In genomic region chr4:82461710-82462109, GRCh38 we compare ENCODE assay signal across 10 cellular contexts.
"Had no signal": no experiment of that assay in that cellular context is flagged by ENCODE, and none has a peak within 500 bp of the region (broad histone marks: within the 10 kb centered on the region; RNA-seq: fewer than 3 reads in every experiment).

No MANE protein-coding gene starts in this region.

- H3K4me3 ChIP-seq: coronary artery, esophagus muscularis mucosa, tibial artery had no signal

- H3K9ac ChIP-seq: parathyroid adenoma had no signal

- H3K4me3 Mint-ChIP-seq: activated CD8-positive, alpha-beta memory T cell treated with anti-CD3 and anti-CD28 coated beads, Interleukin-2, amount 10 ng/mL, durations not matched to agents 7 days and 5 days; nephron; stimulated activated effector memory CD8-positive, alpha-beta T cell treated with anti-CD3 and anti-CD28 coated beads, Interleukin-12 subunit alpha, Interleukin-12 subunit beta, amount 100 ng/mL, for 72 hours; stimulated activated naive CD8-positive, alpha-beta T cell treated with anti-CD3 and anti-CD28 coated beads, Interleukin-15, amount 100 ng/mL, for 72 hours; T-cell had no signal

- H3K27me3 Mint-ChIP-seq: activated CD8-positive, alpha-beta memory T cell treated with anti-CD3 and anti-CD28 coated beads, Interleukin-2, amount 10 ng/mL, durations not matched to agents 7 days and 5 days; stimulated activated naive CD8-positive, alpha-beta T cell treated with anti-CD3 and anti-CD28 coated beads, Interleukin-15, amount 100 ng/mL, for 72 hours; T-cell had no signal

- H3K4me1 ChIP-seq: parathyroid adenoma had no signal

- H3K79me2 ChIP-seq: parathyroid adenoma had no signal

- H3K27ac ChIP-seq: coronary artery, parathyroid adenoma had no signal

- H3K4me1 Mint-ChIP-seq: stimulated activated effector memory CD8-positive, alpha-beta T cell treated with anti-CD3 and anti-CD28 coated beads, Interleukin-12 subunit alpha, Interleukin-12 subunit beta, amount 100 ng/mL, for 72 hours; stimulated activated naive CD8-positive, alpha-beta T cell treated with anti-CD3 and anti-CD28 coated beads, Interleukin-15, amount 100 ng/mL, for 72 hours; T-cell had no signal

- H2AFZ ChIP-seq: parathyroid adenoma had no signal

- H3K9me3 Mint-ChIP-seq: nephron; stimulated activated effector memory CD8-positive, alpha-beta T cell treated with anti-CD3 and anti-CD28 coated beads, Interleukin-12 subunit alpha, Interleukin-12 subunit beta, amount 100 ng/mL, for 72 hours; stimulated activated naive CD8-positive, alpha-beta T cell treated with anti-CD3 and anti-CD28 coated beads, Interleukin-15, amount 100 ng/mL, for 72 hours; T-cell had no signal

- H3K27ac Mint-ChIP-seq: activated CD8-positive, alpha-beta memory T cell treated with anti-CD3 and anti-CD28 coated beads, Interleukin-2, amount 10 ng/mL, durations not matched to agents 7 days and 5 days; nephron; stimulated activated effector memory CD8-positive, alpha-beta T cell treated with anti-CD3 and anti-CD28 coated beads, Interleukin-12 subunit alpha, Interleukin-12 subunit beta, amount 100 ng/mL, for 72 hours; stimulated activated naive CD8-positive, alpha-beta T cell treated with anti-CD3 and anti-CD28 coated beads, Interleukin-15, amount 100 ng/mL, for 72 hours had no signal

- FAIRE-seq: frontal cortex had no signal

- H3K27me3 ChIP-seq: esophagus muscularis mucosa, tibial artery had no signal

- H3K9me3 ChIP-seq: esophagus muscularis mucosa, tibial artery had no signal
